ENCODE assay signal across 11 cellular contexts in genomic region chr2:127400897-127401756, GRCh38. TPM values are rescaled to one million over a fixed set of nuclear protein-coding genes. Genes with fewer than 3 reads are reported as not detected.
DNase-seq lines count a peak whose midpoint lies in the region; ATAC-seq and TF ChIP-seq lines count a peak whose summit lies in the region.
"Had no signal": no experiment of that assay in that cellular context is flagged by ENCODE, and none has a peak within 500 bp of the region (broad histone marks: within the 10 kb centered on the region; RNA-seq: fewer than 3 reads in every experiment).

No MANE protein-coding gene starts in this region.

- H2AFZ ChIP-seq in SK-N-SH (ENCODE audit: low read depth): no peak overlapping the region

- no peaks in the 10 kb centered on the region for H3K27me3 ChIP-seq in SK-N-SH (ENCODE audit: insufficient read depth)
- H3K27me3 ChIP-seq in Peyer's patch: no peaks in the 10 kb centered on the region
- no peaks in the 10 kb centered on the region for H3K27me3 ChIP-seq in foreskin keratinocyte
- no peaks in the 10 kb centered on the region for H3K27me3 ChIP-seq in tibial artery
- H3K27me3 ChIP-seq: body of pancreas, right lobe of liver had no signal

- CTCF ChIA-PET in SK-N-SH (lab: Yijun Ruan, JAX): interaction anchor here (1.0 to 2.9 kb wide), 3 partner anchors 15 to 79 kb away, joined by 3 to 13 read pairs (median 4); no protein-coding TSS in a partner anchor

- ATAC-seq in SK-N-SH treated with all-trans-retinoic acid at 6 μM for 48 hours: peak; percentile 23; the same call in 2 of the 3 replicates
- peak; percentile 83 for ATAC-seq in foreskin keratinocyte
- ATAC-seq in HG03439 (IDR thresholded peaks at IDR 0.05; ENCODE audit: unreplicated experiment): no peak
- ATAC-seq: body of pancreas had no signal

- TF ChIP-seq CTCF in SK-N-SH (IDR thresholded peaks at IDR 0.05) (no peak), Peyer's patch (IDR thresholded peaks at IDR 0.05) (no peak), foreskin keratinocyte (conservative IDR thresholded peaks at IDR 0.05) (no peak), tibial artery (IDR thresholded peaks at IDR 0.05) (no peak)

- H3K4me1 ChIP-seq in SK-N-SH (ENCODE audit: control insufficient read depth in 1 of 2, insufficient read depth in 2 of 2, low read depth in 1 of 2, low read length in 1 of 2) (peaks cover 10 to 30% of the 10 kb centered on the region in 2 experiments; a peak in 3 of 4 replicates), Peyer's patch (peaks cover 2 to 40% (median 11%) of the 10 kb centered on the region in 4 donors), foreskin keratinocyte (peaks cover 14% of the 10 kb centered on the region), tibial artery (peaks cover 0 to 47% (median 41%) of the 10 kb centered on the region in 4 donors)
- H3K4me1 ChIP-seq: right lobe of liver had no signal

- WGBS in SK-N-SH (ENCODE audit: low lambda C conversion rate): 83% methylated on average over 30 of the region's 39 CpGs

- no peak overlapping the region for H3K9ac ChIP-seq in SK-N-SH

- TF ChIP-seq RAD21 in SK-N-SH (IDR thresholded peaks at IDR 0.05; ENCODE audit: low read length): no peak

- no peak overlapping the region for H3K4me3 ChIP-seq in SK-N-SH (ENCODE audit: low read depth in 2 of 2, low read length in 1 of 2)
- peak overlapping the region in 2 of 4 donors; percentile 38 to 46 for H3K4me3 ChIP-seq in Peyer's patch
- H3K4me3 ChIP-seq in skin epidermis: peak overlapping the region in 3 of 7 experiments; percentile 2 to 14 (median 13)
- H3K4me3 ChIP-seq in tibial artery: no peak overlapping the region
- H3K4me3 ChIP-seq: body of pancreas, right lobe of liver had no signal

- TF ChIP-seq POLR2A in Peyer's patch (IDR thresholded peaks at IDR 0.05): no peak

- DNase-seq in SK-N-SH: no peak
- DNase-seq in Peyer's patch: peak in 2 of 3 donors; percentile 93 to 96
- peak; percentile 90 to 93 for DNase-seq in foreskin keratinocyte
- DNase-seq in tibial artery: no peak
- no peak for DNase-seq in hypothalamus (lab: John Stamatoyannopoulos, UW)
- DNase-seq: body of pancreas, NCI-H774 had no signal

- TF ChIP-seq EP300 in SK-N-SH (IDR thresholded peaks at IDR 0.05; ENCODE audit: borderline replicate concordance in 1 of 2, low read depth in 1 of 2, low read length in 1 of 2): no peak

- no peaks in the 10 kb centered on the region for H3K9me2 ChIP-seq in SK-N-SH

- H4K20me1 ChIP-seq in SK-N-SH (ENCODE audit: insufficient read depth): no peaks in the 10 kb centered on the region

- peaks cover 22% of the 10 kb centered on the region for H3F3A ChIP-seq in SK-N-SH (replicated peaks; ENCODE audit: insufficient read depth)

- no peaks in the 10 kb centered on the region for H3K36me3 ChIP-seq in SK-N-SH (replicated peaks in 1 of 2; ENCODE audit: control insufficient read depth in 1 of 2, insufficient read depth in 2 of 2, low read length in 1 of 2)
- H3K36me3 ChIP-seq in Peyer's patch: no peaks in the 10 kb centered on the region
- no peaks in the 10 kb centered on the region for H3K36me3 ChIP-seq in tibial artery
- H3K36me3 ChIP-seq: right lobe of liver had no signal

- intact Hi-C loops in tibial artery (cut with DNase I; ENCODE audit: low total_unique reads): no loop called here

- POLR2A ChIA-PET in SK-N-SH (lab: Yijun Ruan, JAX): no interaction called here

- H3K9me3 ChIP-seq in SK-N-SH: no peaks in the 10 kb centered on the region
- no peaks in the 10 kb centered on the region for H3K9me3 ChIP-seq in Peyer's patch
- no peaks in the 10 kb centered on the region for H3K9me3 ChIP-seq in tibial artery
- H3K9me3 ChIP-seq: body of pancreas, right lobe of liver had no signal

- no peak overlapping the region for H3K4me2 ChIP-seq in SK-N-SH

- no peaks in the 10 kb centered on the region for H3K79me2 ChIP-seq in SK-N-SH (ENCODE audit: insufficient read depth)

- peak overlapping the region in 1 of 2 experiments; percentile 20; a peak in 2 of 4 replicates for H3K27ac ChIP-seq in SK-N-SH (ENCODE audit: low read depth in 2 of 2, low read length in 1 of 2)
- H3K27ac ChIP-seq in Peyer's patch: peak overlapping the region in 3 of 4 donors; percentile 80 to 95 (median 85)
- peak overlapping the region; percentile 48 for H3K27ac ChIP-seq in foreskin keratinocyte
- peak overlapping the region in 18 of 21 experiments; percentile 8 to 84 (median 52) for H3K27ac ChIP-seq in skin epidermis
- H3K27ac ChIP-seq in tibial artery: no peak overlapping the region
- H3K27ac ChIP-seq: body of pancreas, right lobe of liver had no signal

TF ChIP-seq in SK-N-SH treated with all-trans-retinoic acid at 6 μM for 48 hours, 23 proteins besides CTCF, POLR2A, EP300 and RAD21 (continues in another document):
- TF ChIP-seq ZNF8 (CRISPR knock-in tag; IDR thresholded peaks at IDR 0.05): no peak
- TF ChIP-seq SNAI2 (CRISPR knock-in tag; IDR thresholded peaks at IDR 0.05): no peak
- no peak for TF ChIP-seq POU6F1 (CRISPR knock-in tag; IDR thresholded peaks at IDR 0.05; ENCODE audit: borderline replicate concordance, low read depth)
- TF ChIP-seq ZFP30 (CRISPR knock-in tag; IDR thresholded peaks at IDR 0.05): no peak
- no peak for TF ChIP-seq PPARA (CRISPR knock-in tag; IDR thresholded peaks at IDR 0.05; ENCODE audit: borderline replicate concordance)
- TF ChIP-seq RARB (CRISPR knock-in tag; IDR thresholded peaks at IDR 0.05): no peak
- TF ChIP-seq CSDC2 (CRISPR knock-in tag; IDR thresholded peaks at IDR 0.05): no peak
- TF ChIP-seq ZC3H10 (CRISPR knock-in tag; IDR thresholded peaks at IDR 0.05): no peak
- no peak for TF ChIP-seq ESRRG (CRISPR knock-in tag; IDR thresholded peaks at IDR 0.05)
- TF ChIP-seq ARNTL (CRISPR knock-in tag; IDR thresholded peaks at IDR 0.05; ENCODE audit: borderline replicate concordance, low read depth): no peak

TF ChIP-seq in SK-N-SH, 30 proteins besides CTCF, POLR2A, EP300 and RAD21 (continues in another document):
- TF ChIP-seq CHD2 (IDR thresholded peaks at IDR 0.05; ENCODE audit: low read length, partially characterized antibody): no peak
- TF ChIP-seq ELF1 (IDR thresholded peaks at IDR 0.05): no peak
- TF ChIP-seq TAF1 (IDR thresholded peaks at IDR 0.05; ENCODE audit: borderline replicate concordance, low read depth, low read length): no peak
- no peak for TF ChIP-seq USF2 (IDR thresholded peaks at IDR 0.05; ENCODE audit: borderline replicate concordance, low read depth, low read length)
- no peak for TF ChIP-seq MXI1 (IDR thresholded peaks at IDR 0.05; ENCODE audit: low read depth, low read length)
- TF ChIP-seq MAX (IDR thresholded peaks at IDR 0.05; ENCODE audit: low read depth): no peak
- TF ChIP-seq IRF3 (IDR thresholded peaks at IDR 0.05; ENCODE audit: low read depth, low read length): no peak
- no peak for TF ChIP-seq GABPA (IDR thresholded peaks at IDR 0.05; ENCODE audit: low read depth)
- TF ChIP-seq PBX3 (IDR thresholded peaks at IDR 0.05): no peak
- no peak for TF ChIP-seq RFX5 (IDR thresholded peaks at IDR 0.05; ENCODE audit: low read length)
- no peak for TF ChIP-seq MEF2A (IDR thresholded peaks at IDR 0.05; ENCODE audit: borderline replicate concordance, low read depth)
- TF ChIP-seq JUND (IDR thresholded peaks at IDR 0.05): no peak

RNA-seq across cellular contexts. Expression of gene MAP3K2, which starts 13.4 kb away (rescaled TPM):
- polyA plus RNA-seq in SK-N-SH (2012; rRNA removed) (2.7 and 4.0 TPM in 2 replicates), foreskin keratinocyte (2.0 and 2.3 TPM in 2 replicates)
- polyA plus RNA-seq in SK-N-SH (2012; cell fraction: cytosol; rRNA removed): 4.4 and 4.8 TPM in 2 replicates
- polyA plus RNA-seq in SK-N-SH (2012; cell fraction: nucleus; rRNA removed): 3.7 and 5.4 TPM in 2 replicates
- total RNA-seq in Peyer's patch (10 to 100 TPM; 38.8 to 70.2 (median 52.0) TPM), foreskin keratinocyte (27.4 and 30.4 TPM in 2 replicates)

RNA-seq across cellular contexts. Expression of gene PROC, which starts 17.1 kb away (rescaled TPM):
- polyA plus RNA-seq in SK-N-SH (2012; rRNA removed) (0.06 and 0.10 TPM in 2 replicates), foreskin keratinocyte (0.18 and 0.74 TPM in 2 replicates)
- 0.06 and 0.22 TPM in 2 replicates for polyA plus RNA-seq in SK-N-SH (2012; cell fraction: cytosol; rRNA removed)
- polyA plus RNA-seq in SK-N-SH (2012; cell fraction: nucleus; rRNA removed): 0.31 and 0.33 TPM in 2 replicates
- total RNA-seq in Peyer's patch (1 to 10 TPM in 3 of 4 donors, not detected in 1; 1.3 to 6.3 (median 1.6) TPM), foreskin keratinocyte (0.32 and 0.82 TPM in 2 replicates)

Comparison
In these comparisons a context has a peak if more than half of its experiments do, and no peak if none do; other contexts are left out.
1. DNase-seq: peak in Peyer's patch (2 of 3) and foreskin keratinocyte (2 of 2); none in SK-N-SH (single experiment), tibial artery (0 of 2) and hypothalamus (0 of 51).
2. H3K27ac ChIP-seq: peak in Peyer's patch (3 of 4), foreskin keratinocyte (single experiment) and skin epidermis (18 of 21); none in tibial artery (0 of 2).